11 cellular contexts compared by ENCODE assay signal in the genomic region with DNA sequence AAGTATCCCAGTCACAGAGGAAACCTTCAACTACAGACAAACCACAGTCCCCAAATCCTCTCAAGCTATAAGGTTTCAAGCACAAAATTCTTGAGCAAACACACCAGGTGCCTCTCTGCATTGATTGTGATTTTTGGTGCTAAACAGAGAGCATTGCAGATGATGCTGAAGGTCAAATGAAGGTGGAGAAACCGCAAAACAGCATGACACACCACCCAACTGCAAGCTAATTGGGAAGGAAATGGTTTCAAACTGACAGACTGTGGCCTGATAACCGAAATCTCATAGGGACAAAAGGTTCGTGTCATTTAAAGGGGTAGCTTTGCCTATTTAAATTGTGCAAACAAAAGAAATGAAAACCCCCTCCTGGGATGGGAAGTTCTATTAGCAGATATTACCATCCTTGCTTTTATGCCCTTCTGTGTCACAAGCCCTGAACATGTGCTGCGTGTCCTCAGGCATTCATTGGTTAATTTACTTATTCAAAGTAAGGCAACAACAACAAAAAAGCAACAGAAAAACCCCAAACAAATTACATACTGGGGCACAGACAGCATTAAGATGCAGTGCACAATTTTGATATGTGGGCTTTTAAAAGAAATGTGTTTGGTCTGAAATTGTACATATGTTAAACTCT.
DNase-seq lines count a peak whose midpoint lies in the region; ATAC-seq, FAIRE-seq and TF ChIP-seq lines count a peak whose summit lies in the region.
"Had no signal": no experiment of that assay in that cellular context is flagged by ENCODE, and none has a peak within 500 bp of the region (broad histone marks: within the 10 kb centered on the region; RNA-seq: fewer than 3 reads in every experiment).

No MANE protein-coding gene starts in this region.

- no peak overlapping the region for H3K4me3 ChIP-seq in esophagus squamous epithelium
- H3K4me3 ChIP-seq in testis = no peak overlapping the region
- H3K4me3 ChIP-seq: spleen had no signal

- WGBS in esophagus squamous epithelium, 2 donors = 45 to 73% methylated on average over 4 of the region's 4 CpGs
- WGBS in testis, 2 donors = 75 to 78% methylated on average over 4 of the region's 4 CpGs

- no peak for FAIRE-seq in urothelium cell line (lab: Jason Lieb, UNC)

- TF ChIP-seq POLR2A in esophagus squamous epithelium (IDR thresholded peaks at IDR 0.05) (no peak), testis (IDR thresholded peaks at IDR 0.05) (no peak)

- intact Hi-C loops in esophagus squamous epithelium (cut with DNase I) (no loop called here), testis (cut with DNase I; ENCODE audit: low total_unique reads) (no loop called here)

- peak; percentile 1 for DNase-seq in activated naive CD8-positive, alpha-beta T cell treated with anti-CD3 and anti-CD28 coated beads for 36 hours
- DNase-seq in activated naive CD8-positive, alpha-beta T cell treated with anti-CD3 and anti-CD28 coated beads, Interleukin-2, amount 50 U/mL, for 24 hours = no peak
- DNase-seq in NCI-H526 (lab: John Stamatoyannopoulos, UW) (peak; percentile 89 to 93), urothelium cell line (ENCODE audit: low spot score) (peak; percentile 1), esophagus squamous epithelium (lab: John Stamatoyannopoulos, UW) (no peak), testis (no peak), NCI-H69 (lab: John Stamatoyannopoulos, UW) (no peak)
- DNase-seq: activated effector memory CD4-positive, alpha-beta T cell treated with Interleukin-2 at 50 U/mL for 16 hours; NCI-H187 treated with DMSO at 0.1 percent for 48 hours; spleen had no signal

- peaks cover 2% of the 10 kb centered on the region for H3K4me1 Mint-ChIP-seq in activated naive CD8-positive, alpha-beta T cell treated with anti-CD3 and anti-CD28 coated beads for 36 hours
- peaks cover 3% of the 10 kb centered on the region for H3K4me1 Mint-ChIP-seq in activated naive CD8-positive, alpha-beta T cell treated with anti-CD3 and anti-CD28 coated beads, Interleukin-2, amount 50 U/mL, for 24 hours

- no peaks in the 10 kb centered on the region for H3K36me3 ChIP-seq in esophagus squamous epithelium
- H3K36me3 ChIP-seq in testis (ENCODE audit: low read depth, missing control alignments) = no peaks in the 10 kb centered on the region
- H3K36me3 ChIP-seq: spleen had no signal

- H3K9me3 ChIP-seq in esophagus squamous epithelium (no peaks in the 10 kb centered on the region), testis (no peaks in the 10 kb centered on the region)
- H3K9me3 ChIP-seq: spleen had no signal

- peaks cover 11% of the 10 kb centered on the region for H3K27me3 Mint-ChIP-seq in activated naive CD8-positive, alpha-beta T cell treated with anti-CD3 and anti-CD28 coated beads for 36 hours
- H3K27me3 Mint-ChIP-seq in activated naive CD8-positive, alpha-beta T cell treated with anti-CD3 and anti-CD28 coated beads, Interleukin-2, amount 50 U/mL, for 24 hours = peaks cover 2% of the 10 kb centered on the region

- no peaks in the 10 kb centered on the region for H3K9me3 Mint-ChIP-seq in activated naive CD8-positive, alpha-beta T cell treated with anti-CD3 and anti-CD28 coated beads for 36 hours
- no peaks in the 10 kb centered on the region for H3K9me3 Mint-ChIP-seq in activated naive CD8-positive, alpha-beta T cell treated with anti-CD3 and anti-CD28 coated beads, Interleukin-2, amount 50 U/mL, for 24 hours

- no peak for TF ChIP-seq CTCF in esophagus squamous epithelium (IDR thresholded peaks at IDR 0.05)
- no peak for TF ChIP-seq CTCF in testis (IDR thresholded peaks at IDR 0.05)

- H3K4me3 Mint-ChIP-seq in activated naive CD8-positive, alpha-beta T cell treated with anti-CD3 and anti-CD28 coated beads for 36 hours = no peak overlapping the region
- no peak overlapping the region for H3K4me3 Mint-ChIP-seq in activated naive CD8-positive, alpha-beta T cell treated with anti-CD3 and anti-CD28 coated beads, Interleukin-2, amount 50 U/mL, for 24 hours

- ATAC-seq in activated naive CD8-positive, alpha-beta T cell treated with anti-CD3 and anti-CD28 coated beads, Interleukin-2, amount 50 U/mL, for 24 hours = no peak
- peak; percentile 84 for ATAC-seq in HG02938 (IDR thresholded peaks at IDR 0.05; ENCODE audit: unreplicated experiment)

- no peaks in the 10 kb centered on the region for H3K36me3 Mint-ChIP-seq in activated naive CD8-positive, alpha-beta T cell treated with anti-CD3 and anti-CD28 coated beads for 36 hours
- no peaks in the 10 kb centered on the region for H3K36me3 Mint-ChIP-seq in activated naive CD8-positive, alpha-beta T cell treated with anti-CD3 and anti-CD28 coated beads, Interleukin-2, amount 50 U/mL, for 24 hours (ENCODE audit: low read depth)

- H3K27ac ChIP-seq in esophagus squamous epithelium (no peak overlapping the region), testis (no peak overlapping the region)

- no peaks in the 10 kb centered on the region for H3K27me3 ChIP-seq in esophagus squamous epithelium
- no peaks in the 10 kb centered on the region for H3K27me3 ChIP-seq in testis
- H3K27me3 ChIP-seq: spleen had no signal

- H3K27ac Mint-ChIP-seq in activated naive CD8-positive, alpha-beta T cell treated with anti-CD3 and anti-CD28 coated beads for 36 hours = no peak overlapping the region
- no peak overlapping the region for H3K27ac Mint-ChIP-seq in activated naive CD8-positive, alpha-beta T cell treated with anti-CD3 and anti-CD28 coated beads, Interleukin-2, amount 50 U/mL, for 24 hours

- H3K4me1 ChIP-seq in esophagus squamous epithelium (no peaks in the 10 kb centered on the region), testis (peaks cover 6% of the 10 kb centered on the region)

Comparison
In these comparisons a context has a peak if more than half of its experiments do, and no peak if none do; other contexts are left out.
1. DNase-seq: peak in activated naive CD8-positive, alpha-beta T cell treated with anti-CD3 and anti-CD28 coated beads for 36 hours (single experiment), NCI-H526 (2 of 2) and urothelium cell line (single experiment); none in activated naive CD8-positive, alpha-beta T cell treated with anti-CD3 and anti-CD28 coated beads, Interleukin-2, amount 50 U/mL, for 24 hours (single experiment), esophagus squamous epithelium (single experiment), testis (single experiment) and NCI-H69 (single experiment).